23 cellular contexts compared by ENCODE assay signal in the genomic region with DNA sequence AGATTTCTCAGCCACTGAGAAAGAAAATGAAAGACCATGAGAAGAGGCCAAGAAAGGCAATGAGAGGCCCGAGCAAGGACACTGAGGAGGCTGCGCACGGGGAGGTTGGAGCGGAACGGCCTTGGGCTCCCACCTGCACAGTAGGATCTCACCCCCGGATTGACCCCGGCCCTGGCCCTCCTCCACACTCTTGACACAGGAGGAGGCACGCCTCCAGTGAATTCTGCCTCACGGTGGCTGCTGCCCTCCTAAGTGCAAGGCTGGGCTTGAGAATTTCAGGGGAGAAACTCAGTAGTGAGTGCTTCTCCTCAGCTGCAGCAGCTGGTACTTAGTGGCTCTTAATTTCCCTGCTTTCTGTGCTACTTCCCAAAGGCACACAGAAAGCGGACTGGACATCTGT. TPM values are rescaled to one million over a fixed set of nuclear protein-coding genes. Genes with fewer than 3 reads are reported as not detected.
DNase-seq lines count a peak whose midpoint lies in the region; ATAC-seq and TF ChIP-seq lines count a peak whose summit lies in the region.
"Had no signal": no experiment of that assay in that cellular context is flagged by ENCODE, and none has a peak within 500 bp of the region (broad histone marks: within the 10 kb centered on the region; RNA-seq: fewer than 3 reads in every experiment).

No MANE protein-coding gene starts in this region.

- peaks cover 94% of the 10 kb centered on the region for H3K36me3 Mint-ChIP-seq in activated T-helper 17 cell treated with anti-CD3 and anti-CD28 coated beads, Interleukin-2, amount 50 U/mL, for 72 hours (ENCODE audit: low read depth)
- peaks cover 63% of the 10 kb centered on the region for H3K36me3 Mint-ChIP-seq in stimulated activated effector memory CD8-positive, alpha-beta T cell treated with anti-CD3 and anti-CD28 coated beads, Interleukin-12 subunit alpha, Interleukin-12 subunit beta, amount 100 ng/mL, for 72 hours
- H3K36me3 Mint-ChIP-seq in natural killer cell, result no peaks in the 10 kb centered on the region

- peak overlapping the region; percentile 32 for H3K27ac Mint-ChIP-seq in activated T-helper 17 cell treated with anti-CD3 and anti-CD28 coated beads, Interleukin-2, amount 50 U/mL, for 72 hours
- H3K27ac Mint-ChIP-seq in stimulated activated effector memory CD8-positive, alpha-beta T cell treated with anti-CD3 and anti-CD28 coated beads, Interleukin-12 subunit alpha, Interleukin-12 subunit beta, amount 100 ng/mL, for 72 hours, result peak overlapping the region; percentile 41
- no peak overlapping the region for H3K27ac Mint-ChIP-seq in natural killer cell

- H3K4me1 Mint-ChIP-seq in activated T-helper 17 cell treated with anti-CD3 and anti-CD28 coated beads, Interleukin-2, amount 50 U/mL, for 72 hours, result peaks cover 12% of the 10 kb centered on the region
- H3K4me1 Mint-ChIP-seq in stimulated activated effector memory CD8-positive, alpha-beta T cell treated with anti-CD3 and anti-CD28 coated beads, Interleukin-12 subunit alpha, Interleukin-12 subunit beta, amount 100 ng/mL, for 72 hours, result peaks cover 31% of the 10 kb centered on the region
- H3K4me1 Mint-ChIP-seq in natural killer cell, result peaks cover 15 to 25% of the 10 kb centered on the region in 2 donors
- H3K4me1 Mint-ChIP-seq: H9 had no signal

- H3K4me3 Mint-ChIP-seq in activated T-helper 17 cell treated with anti-CD3 and anti-CD28 coated beads, Interleukin-2, amount 50 U/mL, for 72 hours, result no peak overlapping the region
- H3K4me3 Mint-ChIP-seq in stimulated activated effector memory CD8-positive, alpha-beta T cell treated with anti-CD3 and anti-CD28 coated beads, Interleukin-12 subunit alpha, Interleukin-12 subunit beta, amount 100 ng/mL, for 72 hours, result no peak overlapping the region
- no peak overlapping the region for H3K4me3 Mint-ChIP-seq in natural killer cell
- H3K4me3 Mint-ChIP-seq: CD4-positive, alpha-beta memory T cell; H9 had no signal

- TF ChIP-seq POLR2A in right lobe of liver (IDR thresholded peaks at IDR 0.05), result no peak

- H3K4me3 ChIP-seq in left ventricle myocardium inferior, result no peak overlapping the region
- H3K4me3 ChIP-seq in right lobe of liver, result no peak overlapping the region
- H3K4me3 ChIP-seq: BLaER1, SJCRH30 had no signal

- WGBS in right lobe of liver (ENCODE audit: insufficient coverage, low coverage, low lambda C conversion rate, missing lambda C conversion rate), result 100% methylated on average over 2 of the region's 10 CpGs

- TF ChIP-seq CTCF in left ventricle myocardium inferior (IDR thresholded peaks at IDR 0.05; ENCODE audit: borderline replicate concordance), result no peak
- TF ChIP-seq CTCF in right lobe of liver (IDR thresholded peaks at IDR 0.05), result no peak
- no peak for TF ChIP-seq CTCF in natural killer cell (IDR thresholded peaks at IDR 0.05)

- H3K27me3 Mint-ChIP-seq in activated T-helper 17 cell treated with anti-CD3 and anti-CD28 coated beads, Interleukin-2, amount 50 U/mL, for 72 hours, result no peaks in the 10 kb centered on the region
- no peaks in the 10 kb centered on the region for H3K27me3 Mint-ChIP-seq in natural killer cell (ENCODE audit: low read depth in 2 of 2)
- H3K27me3 Mint-ChIP-seq: CD4-positive, alpha-beta memory T cell had no signal

- H3K4me1 ChIP-seq in left ventricle myocardium inferior, result peaks cover 66% of the 10 kb centered on the region
- peaks cover 0 to 67% (median 21%) of the 10 kb centered on the region in 4 donors for H3K4me1 ChIP-seq in right lobe of liver
- H3K4me1 ChIP-seq: BLaER1, Caco-2, SJCRH30 had no signal

- intact Hi-C loops in left ventricle myocardium inferior (cut with micrococcal nuclease), result no loop called here
- intact Hi-C loops in cardiac septum (cut with DNase I), result no loop called here
- intact Hi-C loops in right lobe of liver (cut with DNase I), result loop anchor here (10.0 kb wide), 2 partner anchors 46 to 126 kb away; a partner anchor contains a TSS
- intact Hi-C loops in natural killer cell (cut with micrococcal nuclease), result no loop called here

- H3K27ac ChIP-seq in left ventricle myocardium inferior (replicated peaks) (peak overlapping the region; percentile 89), right lobe of liver (peak overlapping the region in 2 of 3 donors; percentile 45 to 65)
- H3K27ac ChIP-seq: SJCRH30 had no signal

- H3K36me3 ChIP-seq in left ventricle myocardium inferior, result peaks cover 33% of the 10 kb centered on the region
- H3K36me3 ChIP-seq in right lobe of liver, result peaks cover 0 to 9% (median 2%) of the 10 kb centered on the region in 4 donors

- no peaks in the 10 kb centered on the region for H3K9me3 Mint-ChIP-seq in activated T-helper 17 cell treated with anti-CD3 and anti-CD28 coated beads, Interleukin-2, amount 50 U/mL, for 72 hours
- H3K9me3 Mint-ChIP-seq in stimulated activated effector memory CD8-positive, alpha-beta T cell treated with anti-CD3 and anti-CD28 coated beads, Interleukin-12 subunit alpha, Interleukin-12 subunit beta, amount 100 ng/mL, for 72 hours, result no peaks in the 10 kb centered on the region
- H3K9me3 Mint-ChIP-seq in natural killer cell, result no peaks in the 10 kb centered on the region
- H3K9me3 Mint-ChIP-seq: CD4-positive, alpha-beta memory T cell; H9 had no signal

- DNase-seq in left ventricle myocardium inferior, result no peak
- no peak for DNase-seq in cardiac septum (ENCODE audit: low spot score)
- no peak for DNase-seq in right lobe of liver
- no peak for DNase-seq in stimulated activated effector memory CD8-positive, alpha-beta T cell treated with anti-CD3 and anti-CD28 coated beads, Interleukin-12 subunit alpha, Interleukin-12 subunit beta, amount 100 ng/mL, for 72 hours (ENCODE audit: low spot score in 2 of 2)
- DNase-seq in globus pallidus (ENCODE audit: low spot score), result no peak
- DNase-seq in natural killer cell, result no peak
- DNase-seq: Caco-2; CD4-positive, alpha-beta memory T cell; DMS 273 treated with DMSO at 0.1 percent for 48 hours; DMS79 treated with DMSO at 0.1 percent for 48 hours; H9; KBM-7; NCI-H1092 treated with DMSO at 0.1 percent for 48 hours; NCI-H1436 treated with DMSO at 0.1 percent for 48 hours; NCI-H2029; NCI-H345; NCI-H524; NCI-H774; NK-92 treated with Interleukin-12 subunit alpha and Interleukin-12 subunit beta, amount 100 ng/mL, for 24 hours; SJCRH30 had no signal

- no peaks in the 10 kb centered on the region for H3K9me3 ChIP-seq in left ventricle myocardium inferior (replicated peaks)
- H3K9me3 ChIP-seq in right lobe of liver, result no peaks in the 10 kb centered on the region
- H3K9me3 ChIP-seq: BLaER1, Caco-2, SJCRH30 had no signal

- H3K27me3 ChIP-seq in left ventricle myocardium inferior (ENCODE audit: low read depth), result no peaks in the 10 kb centered on the region
- no peaks in the 10 kb centered on the region for H3K27me3 ChIP-seq in right lobe of liver
- H3K27me3 ChIP-seq: BLaER1, SJCRH30 had no signal

- ATAC-seq in activated T-helper 17 cell treated with anti-CD3 and anti-CD28 coated beads, Interleukin-2, amount 50 U/mL, for 72 hours (replicated peaks), result no peak
- ATAC-seq in right lobe of liver (no peak), GM21576 (IDR thresholded peaks at IDR 0.05; ENCODE audit: unreplicated experiment) (no peak), natural killer cell (no peak)
- no peak for ATAC-seq in stimulated activated effector memory CD8-positive, alpha-beta T cell treated with anti-CD3 and anti-CD28 coated beads, Interleukin-12 subunit alpha, Interleukin-12 subunit beta, amount 100 ng/mL, for 72 hours

RNA-seq across cellular contexts. Expression of a gene that starts 18.0 kb away (rescaled TPM):
- total RNA-seq in left ventricle myocardium inferior (36.8 TPM), cardiac septum (36.7 TPM), right lobe of liver (10 to 100 TPM; 26.5 to 70.0 (median 35.4) TPM), natural killer cell (10 to 100 TPM; 14.9 to 16.2 (median 16.0) TPM)
- 10 to 100 TPM; 29.3 to 54.0 TPM for total RNA-seq in activated T-helper 17 cell treated with anti-CD3 and anti-CD28 coated beads, Interleukin-2, amount 50 U/mL, for 72 hours

RNA-seq across cellular contexts. Expression of a gene that starts 18.1 kb away (rescaled TPM):
- total RNA-seq in left ventricle myocardium inferior (37.2 TPM), cardiac septum (39.6 TPM), right lobe of liver (10 to 100 TPM; 30.6 to 41.0 (median 36.8) TPM), natural killer cell (10 to 100 TPM; 24.7 to 30.8 (median 28.1) TPM)
- total RNA-seq in activated T-helper 17 cell treated with anti-CD3 and anti-CD28 coated beads, Interleukin-2, amount 50 U/mL, for 72 hours, result 10 to 100 TPM; 12.1 to 21.4 TPM

RNA-seq across cellular contexts. Expression of a gene that starts 49.4 kb away (rescaled TPM):
- total RNA-seq in left ventricle myocardium inferior (0.25 TPM), cardiac septum (0.78 TPM), right lobe of liver (under 1 TPM in 2 of 6 experiments, not detected in 4; 0.22 to 0.31 TPM), natural killer cell (not detected)
- 1 to 10 TPM in 1 of 2 donors, not detected in 1; 1.1 TPM for total RNA-seq in activated T-helper 17 cell treated with anti-CD3 and anti-CD28 coated beads, Interleukin-2, amount 50 U/mL, for 72 hours
- total RNA-seq: Caco-2; CD4-positive, alpha-beta memory T cell had no signal

Comparison
In these comparisons a context has a peak if more than half of its experiments do, and no peak if none do; other contexts are left out.
1. H3K27ac Mint-ChIP-seq: peak in activated T-helper 17 cell treated with anti-CD3 and anti-CD28 coated beads, Interleukin-2, amount 50 U/mL, for 72 hours (single experiment) and stimulated activated effector memory CD8-positive, alpha-beta T cell treated with anti-CD3 and anti-CD28 coated beads, Interleukin-12 subunit alpha, Interleukin-12 subunit beta, amount 100 ng/mL, for 72 hours (single experiment); none in natural killer cell (0 of 2).
2. intact Hi-C loops: an anchor here in right lobe of liver (10.0 kb wide); none called in left ventricle myocardium inferior, cardiac septum and natural killer cell.